Comparison of ENCODE assay signal across 1 cellular context in the genomic region with DNA sequence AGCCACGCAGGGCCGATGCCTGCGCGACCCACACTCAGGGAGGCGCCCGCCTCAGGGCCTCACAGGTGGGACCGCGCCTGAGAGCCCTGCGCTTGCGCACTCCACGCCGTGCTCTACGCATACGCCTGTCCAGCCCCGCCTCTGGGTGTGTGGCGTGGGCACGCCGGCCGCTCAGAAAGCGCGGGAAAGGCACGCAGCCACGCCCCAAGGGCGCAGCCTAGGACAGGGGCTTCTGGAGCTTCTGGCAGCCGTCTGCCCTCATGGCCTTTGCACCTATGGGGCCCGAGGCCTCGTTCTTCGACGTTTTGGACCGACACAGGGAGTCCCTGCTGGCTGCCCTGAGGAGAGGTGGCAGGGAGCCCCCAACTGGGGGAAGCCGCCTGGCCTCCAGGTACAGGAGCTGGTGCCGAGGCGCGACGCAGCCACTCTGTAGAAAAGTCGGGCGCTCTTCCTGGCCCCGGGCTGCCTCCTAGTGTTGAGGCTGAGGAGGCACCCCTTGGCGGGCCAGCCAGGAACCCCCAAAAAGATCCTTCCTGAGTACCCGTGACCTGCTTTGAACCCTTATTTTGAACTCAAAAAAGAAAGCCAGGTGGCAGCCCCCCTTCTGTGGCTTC.
TF ChIP-seq lines count a peak whose summit lies in the region.

A gene with protein sequence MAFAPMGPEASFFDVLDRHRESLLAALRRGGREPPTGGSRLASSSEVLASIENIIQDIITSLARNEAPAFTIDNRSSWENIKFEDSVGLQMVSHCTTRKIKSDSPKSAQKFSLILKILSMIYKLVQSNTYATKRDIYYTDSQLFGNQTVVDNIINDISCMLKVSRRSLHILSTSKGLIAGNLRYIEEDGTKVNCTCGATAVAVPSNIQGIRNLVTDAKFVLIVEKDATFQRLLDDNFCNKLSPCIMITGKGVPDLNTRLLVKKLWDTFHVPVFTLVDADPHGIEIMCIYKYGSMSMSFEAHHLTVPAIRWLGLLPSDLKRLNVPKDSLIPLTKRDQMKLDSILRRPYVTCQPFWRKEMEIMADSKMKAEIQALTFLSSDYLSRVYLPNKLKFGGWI (plus strand): TSS at position 196 of the 614 bp plus-strand sequence. CDS start 65 bp downstream, at position 261.

TF ChIP-seq in HepG2, 621 proteins besides CTCF, POLR2A, EP300 and RAD21:
- TF ChIP-seq, protein P1, sequence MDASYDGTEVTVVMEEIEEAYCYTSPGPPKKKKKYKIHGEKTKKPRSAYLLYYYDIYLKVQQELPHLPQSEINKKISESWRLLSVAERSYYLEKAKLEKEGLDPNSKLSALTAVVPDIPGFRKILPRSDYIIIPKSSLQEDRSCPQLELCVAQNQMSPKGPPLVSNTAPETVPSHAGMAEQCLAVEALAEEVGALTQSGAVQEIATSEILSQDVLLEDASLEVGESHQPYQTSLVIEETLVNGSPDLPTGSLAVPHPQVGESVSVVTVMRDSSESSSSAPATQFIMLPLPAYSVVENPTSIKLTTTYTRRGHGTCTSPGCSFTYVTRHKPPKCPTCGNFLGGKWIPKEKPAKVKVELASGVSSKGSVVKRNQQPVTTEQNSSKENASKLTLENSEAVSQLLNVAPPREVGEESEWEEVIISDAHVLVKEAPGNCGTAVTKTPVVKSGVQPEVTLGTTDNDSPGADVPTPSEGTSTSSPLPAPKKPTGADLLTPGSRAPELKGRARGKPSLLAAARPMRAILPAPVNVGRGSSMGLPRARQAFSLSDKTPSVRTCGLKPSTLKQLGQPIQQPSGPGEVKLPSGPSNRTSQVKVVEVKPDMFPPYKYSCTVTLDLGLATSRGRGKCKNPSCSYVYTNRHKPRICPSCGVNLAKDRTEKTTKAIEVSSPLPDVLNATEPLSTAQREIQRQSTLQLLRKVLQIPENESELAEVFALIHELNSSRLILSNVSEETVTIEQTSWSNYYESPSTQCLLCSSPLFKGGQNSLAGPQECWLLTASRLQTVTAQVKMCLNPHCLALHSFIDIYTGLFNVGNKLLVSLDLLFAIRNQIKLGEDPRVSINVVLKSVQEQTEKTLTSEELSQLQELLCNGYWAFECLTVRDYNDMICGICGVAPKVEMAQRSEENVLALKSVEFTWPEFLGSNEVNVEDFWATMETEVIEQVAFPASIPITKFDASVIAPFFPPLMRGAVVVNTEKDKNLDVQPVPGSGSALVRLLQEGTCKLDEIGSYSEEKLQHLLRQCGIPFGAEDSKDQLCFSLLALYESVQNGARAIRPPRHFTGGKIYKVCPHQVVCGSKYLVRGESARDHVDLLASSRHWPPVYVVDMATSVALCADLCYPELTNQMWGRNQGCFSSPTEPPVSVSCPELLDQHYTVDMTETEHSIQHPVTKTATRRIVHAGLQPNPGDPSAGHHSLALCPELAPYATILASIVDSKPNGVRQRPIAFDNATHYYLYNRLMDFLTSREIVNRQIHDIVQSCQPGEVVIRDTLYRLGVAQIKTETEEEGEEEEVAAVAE (CRISPR knock-in tag; IDR thresholded peaks at IDR 0.05; ENCODE audit: borderline replicate concordance): no peak
- no peak for TF ChIP-seq SALL1 (CRISPR knock-in tag; IDR thresholded peaks at IDR 0.05)
- no peak for TF ChIP-seq ZNF44 (CRISPR knock-in tag; IDR thresholded peaks at IDR 0.05)
- TF ChIP-seq KDM5B (CRISPR knock-in tag; IDR thresholded peaks at IDR 0.05; ENCODE audit: borderline replicate concordance): 0 out of 2 replicates have a peak, but pooled peaks have one; percentile 23
- peak; percentile 12; the same call in 1 of the 2 replicates for TF ChIP-seq ZNF768 (CRISPR knock-in tag; IDR thresholded peaks at IDR 0.05)
- peak; percentile 45 for TF ChIP-seq STAG1 (CRISPR knock-in tag; IDR thresholded peaks at IDR 0.05)
- TF ChIP-seq, protein P2, sequence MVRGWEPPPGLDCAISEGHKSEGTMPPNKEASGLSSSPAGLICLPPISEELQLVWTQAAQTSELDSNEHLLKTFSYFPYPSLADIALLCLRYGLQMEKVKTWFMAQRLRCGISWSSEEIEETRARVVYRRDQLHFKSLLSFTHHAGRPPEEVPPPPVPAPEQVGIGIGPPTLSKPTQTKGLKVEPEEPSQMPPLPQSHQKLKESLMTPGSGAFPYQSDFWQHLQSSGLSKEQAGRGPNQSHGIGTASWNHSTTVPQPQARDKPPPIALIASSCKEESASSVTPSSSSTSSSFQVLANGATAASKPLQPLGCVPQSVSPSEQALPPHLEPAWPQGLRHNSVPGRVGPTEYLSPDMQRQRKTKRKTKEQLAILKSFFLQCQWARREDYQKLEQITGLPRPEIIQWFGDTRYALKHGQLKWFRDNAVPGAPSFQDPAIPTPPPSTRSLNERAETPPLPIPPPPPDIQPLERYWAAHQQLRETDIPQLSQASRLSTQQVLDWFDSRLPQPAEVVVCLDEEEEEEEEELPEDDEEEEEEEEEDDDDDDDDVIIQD (CRISPR knock-in tag; IDR thresholded peaks at IDR 0.05; ENCODE audit: low read depth): no peak
- TF ChIP-seq KDM4B (CRISPR knock-in tag; IDR thresholded peaks at IDR 0.05): no peak
- TF ChIP-seq ZIK1 (CRISPR knock-in tag; IDR thresholded peaks at IDR 0.05; ENCODE audit: borderline replicate concordance, low read depth): no peak
- TF ChIP-seq, protein P3, sequence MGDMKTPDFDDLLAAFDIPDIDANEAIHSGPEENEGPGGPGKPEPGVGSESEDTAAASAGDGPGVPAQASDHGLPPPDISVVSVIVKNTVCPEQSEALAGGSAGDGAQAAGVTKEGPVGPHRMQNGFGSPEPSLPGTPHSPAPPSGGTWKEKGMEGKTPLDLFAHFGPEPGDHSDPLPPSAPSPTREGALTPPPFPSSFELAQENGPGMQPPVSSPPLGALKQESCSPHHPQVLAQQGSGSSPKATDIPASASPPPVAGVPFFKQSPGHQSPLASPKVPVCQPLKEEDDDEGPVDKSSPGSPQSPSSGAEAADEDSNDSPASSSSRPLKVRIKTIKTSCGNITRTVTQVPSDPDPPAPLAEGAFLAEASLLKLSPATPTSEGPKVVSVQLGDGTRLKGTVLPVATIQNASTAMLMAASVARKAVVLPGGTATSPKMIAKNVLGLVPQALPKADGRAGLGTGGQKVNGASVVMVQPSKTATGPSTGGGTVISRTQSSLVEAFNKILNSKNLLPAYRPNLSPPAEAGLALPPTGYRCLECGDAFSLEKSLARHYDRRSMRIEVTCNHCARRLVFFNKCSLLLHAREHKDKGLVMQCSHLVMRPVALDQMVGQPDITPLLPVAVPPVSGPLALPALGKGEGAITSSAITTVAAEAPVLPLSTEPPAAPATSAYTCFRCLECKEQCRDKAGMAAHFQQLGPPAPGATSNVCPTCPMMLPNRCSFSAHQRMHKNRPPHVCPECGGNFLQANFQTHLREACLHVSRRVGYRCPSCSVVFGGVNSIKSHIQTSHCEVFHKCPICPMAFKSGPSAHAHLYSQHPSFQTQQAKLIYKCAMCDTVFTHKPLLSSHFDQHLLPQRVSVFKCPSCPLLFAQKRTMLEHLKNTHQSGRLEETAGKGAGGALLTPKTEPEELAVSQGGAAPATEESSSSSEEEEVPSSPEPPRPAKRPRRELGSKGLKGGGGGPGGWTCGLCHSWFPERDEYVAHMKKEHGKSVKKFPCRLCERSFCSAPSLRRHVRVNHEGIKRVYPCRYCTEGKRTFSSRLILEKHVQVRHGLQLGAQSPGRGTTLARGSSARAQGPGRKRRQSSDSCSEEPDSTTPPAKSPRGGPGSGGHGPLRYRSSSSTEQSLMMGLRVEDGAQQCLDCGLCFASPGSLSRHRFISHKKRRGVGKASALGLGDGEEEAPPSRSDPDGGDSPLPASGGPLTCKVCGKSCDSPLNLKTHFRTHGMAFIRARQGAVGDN (CRISPR knock-in tag; IDR thresholded peaks at IDR 0.05): 0 out of 2 replicates have a peak, but pooled peaks have one; percentile 20
- TF ChIP-seq EHMT2 (IDR thresholded peaks at IDR 0.05; ENCODE audit: borderline replicate concordance, low read depth, low read length): no peak
